8 cellular contexts compared by ENCODE assay signal in genomic region chr3:13451301-13451673, GRCh38. TPM values are rescaled to one million over a fixed set of nuclear protein-coding genes. Genes with fewer than 3 reads are reported as not detected.
DNase-seq lines count a peak whose midpoint lies in the region; ATAC-seq, FAIRE-seq and TF ChIP-seq lines count a peak whose summit lies in the region.

No MANE protein-coding gene starts in this region.

- DNase-seq in CD4-positive, CD25-positive, alpha-beta regulatory T cell, result peak in 1 of 3 donors; percentile 11
- DNase-seq in H54 (ENCODE audit: insufficient read length, low spot score) (peak; percentile 16), PC-3 (peak; percentile 61), astrocyte (ENCODE audit: low read depth) (peak; percentile 33), HTR-8/SVneo (ENCODE audit: insufficient read length, low spot score) (no peak)
- DNase-seq in stimulated activated CD8-positive, alpha-beta memory T cell treated with anti-CD3 and anti-CD28 coated beads, Interleukin-7, amount 100 ng/mL, for 4 hours (ENCODE audit: low read depth in 2 of 2), result peak; percentile 15 to 19

- H3F3A ChIP-seq in PC-3 (ENCODE audit: low read length, unreplicated experiment), result no peaks in the 10 kb centered on the region

- no peaks in the 10 kb centered on the region for H3K9me2 ChIP-seq in PC-3 (replicated peaks; ENCODE audit: low read length)

- H3K9ac ChIP-seq in PC-3 (ENCODE audit: low read length), result peak overlapping the region; percentile 45
- H3K9ac ChIP-seq in astrocyte (ENCODE audit: low read length), result peak overlapping the region; percentile 68

- FAIRE-seq in H54 (lab: Jason Lieb, UNC), result no peak
- no peak for FAIRE-seq in astrocyte (lab: Jason Lieb, UNC)
- no peak for FAIRE-seq in HTR-8/SVneo (lab: Jason Lieb, UNC)

- H2AFZ ChIP-seq in PC-3 (ENCODE audit: low read length) (peak overlapping the region; percentile 68), astrocyte (ENCODE audit: low read depth, low read length) (peak overlapping the region; percentile 98)

- no peaks in the 10 kb centered on the region for H3K27me3 ChIP-seq in CD4-positive, CD25-positive, alpha-beta regulatory T cell (ENCODE audit: control insufficient read depth, insufficient read depth, low read length)
- H3K27me3 ChIP-seq in PC-3 (ENCODE audit: low read length) (no peaks in the 10 kb centered on the region), astrocyte (ENCODE audit: insufficient read depth, low read length) (no peaks in the 10 kb centered on the region), layer of hippocampus (ENCODE audit: control insufficient read depth, insufficient read depth, low read length) (no peaks in the 10 kb centered on the region)

- H3K4me1 ChIP-seq in CD4-positive, CD25-positive, alpha-beta regulatory T cell (ENCODE audit: control insufficient read depth, insufficient read depth, low read length, poor library complexity, severe bottlenecking), result peaks cover 19% of the 10 kb centered on the region
- H3K4me1 ChIP-seq in PC-3 (ENCODE audit: insufficient read depth, low read length), result peaks cover 8% of the 10 kb centered on the region; the same call in 1 of the 2 replicates
- no peaks in the 10 kb centered on the region for H3K4me1 ChIP-seq in astrocyte (ENCODE audit: insufficient read depth, low read length)

- intact Hi-C loops in PC-3 (cut with micrococcal nuclease), result loop anchor here (5.0 kb wide), 2 partner anchors 74 to 344 kb away; no protein-coding TSS in a partner anchor

- H3K9me3 Mint-ChIP-seq in CD4-positive, CD25-positive, alpha-beta regulatory T cell, result no peaks in the 10 kb centered on the region
- H3K9me3 Mint-ChIP-seq in astrocyte (ENCODE audit: unreplicated experiment), result no peaks in the 10 kb centered on the region

- H3K4me3 Mint-ChIP-seq in CD4-positive, CD25-positive, alpha-beta regulatory T cell, result peak overlapping the region; percentile 89 to 97 (median 95)
- peak overlapping the region; percentile 92 for H3K4me3 Mint-ChIP-seq in astrocyte (ENCODE audit: unreplicated experiment)

- peak; percentile 28 to 38 for ATAC-seq in CD4-positive, CD25-positive, alpha-beta regulatory T cell (ENCODE audit: low read depth in 2 of 2)
- peak; percentile 40 for ATAC-seq in PC-3
- ATAC-seq in HG02885 (IDR thresholded peaks at IDR 0.05; ENCODE audit: poor library complexity, unreplicated experiment), result no peak

- H3K4me3 ChIP-seq in CD4-positive, CD25-positive, alpha-beta regulatory T cell (ENCODE audit: low read depth, low read length), result peak overlapping the region; percentile 87
- H3K4me3 ChIP-seq in PC-3 (ENCODE audit: low read length) (peak overlapping the region; percentile 62), astrocyte (ENCODE audit: insufficient read depth, low read depth, low read length) (peak overlapping the region; percentile 75)

- BruUV-seq in PC-3 (replicated peaks; lab: Mats Ljungman, UMichigan), result TSS peak; percentile 92

- TF ChIP-seq POLR2A in H54 (IDR thresholded peaks at IDR 0.05; ENCODE audit: low read depth, low read length), result no peak

- H3K4me1 Mint-ChIP-seq in CD4-positive, CD25-positive, alpha-beta regulatory T cell, result peaks cover 0 to 30% (median 9%) of the 10 kb centered on the region in 4 donors
- H3K4me1 Mint-ChIP-seq in astrocyte (ENCODE audit: low read depth, unreplicated experiment), result no peaks in the 10 kb centered on the region

- H4K20me1 ChIP-seq in PC-3 (ENCODE audit: low read length) (no peaks in the 10 kb centered on the region), astrocyte (ENCODE audit: insufficient read depth, low read length) (no peaks in the 10 kb centered on the region)

- peaks cover 9% of the 10 kb centered on the region for H3K27me3 Mint-ChIP-seq in CD4-positive, CD25-positive, alpha-beta regulatory T cell
- no peaks in the 10 kb centered on the region for H3K27me3 Mint-ChIP-seq in astrocyte (ENCODE audit: low read depth, unreplicated experiment)

- CTCF ChIA-PET in PC-3 (lab: Charles Lee), result interaction anchor here (0.6 to 2.5 kb wide), 6 partner anchors 39 to 429 kb away, joined by 3 to 23 read pairs (median 6); no protein-coding TSS in a partner anchor

- H3K4me2 ChIP-seq in PC-3 (ENCODE audit: low read length), result peak overlapping the region; percentile 89
- peak overlapping the region; percentile 87 for H3K4me2 ChIP-seq in astrocyte (ENCODE audit: low read length)

- H3K36me3 ChIP-seq in CD4-positive, CD25-positive, alpha-beta regulatory T cell (ENCODE audit: control insufficient read depth, insufficient read depth, low read length), result no peaks in the 10 kb centered on the region
- H3K36me3 ChIP-seq in PC-3 (ENCODE audit: low read depth, low read length) (no peaks in the 10 kb centered on the region), astrocyte (ENCODE audit: insufficient read depth, low read length) (no peaks in the 10 kb centered on the region)

- no peaks in the 10 kb centered on the region for H3K36me3 Mint-ChIP-seq in CD4-positive, CD25-positive, alpha-beta regulatory T cell
- peaks cover 2% of the 10 kb centered on the region for H3K36me3 Mint-ChIP-seq in astrocyte (ENCODE audit: low read depth, unreplicated experiment)

- H3K27ac ChIP-seq in CD4-positive, CD25-positive, alpha-beta regulatory T cell (ENCODE audit: insufficient read depth, low read length, poor library complexity, severe bottlenecking), result peak overlapping the region; percentile 82
- peak overlapping the region; percentile 58 for H3K27ac ChIP-seq in PC-3 (ENCODE audit: low read length)
- H3K27ac ChIP-seq in astrocyte (ENCODE audit: low read depth, low read length), result peak overlapping the region; percentile 27
- H3K27ac ChIP-seq in layer of hippocampus (ENCODE audit: low read depth, low read length), result peak overlapping the region; percentile 98

- TF ChIP-seq CTCF in PC-3 (conservative IDR thresholded peaks at IDR 0.05; ENCODE audit: low read depth, low read length) (no peak), astrocyte (IDR thresholded peaks at IDR 0.05; ENCODE audit: insufficient read depth, low read depth, low read length) (no peak)

- peak overlapping the region; percentile 82 to 95 (median 93) for H3K27ac Mint-ChIP-seq in CD4-positive, CD25-positive, alpha-beta regulatory T cell
- peak overlapping the region; percentile 76 for H3K27ac Mint-ChIP-seq in astrocyte (ENCODE audit: unreplicated experiment)

- POLR2A ChIA-PET in PC-3 (lab: Charles Lee; ENCODE audit: unreplicated experiment), result interaction anchor here (1.2 to 1.3 kb wide), 2 partner anchors 29 to 340 kb away, joined by 4 to 5 read pairs; partner anchors contain the start of gene HDAC11

- H3K79me2 ChIP-seq in PC-3 (ENCODE audit: low read length) (no peaks in the 10 kb centered on the region), astrocyte (ENCODE audit: insufficient read depth, low read length) (no peaks in the 10 kb centered on the region)

- no peaks in the 10 kb centered on the region for H3K9me3 ChIP-seq in CD4-positive, CD25-positive, alpha-beta regulatory T cell (ENCODE audit: control insufficient read depth in 2 of 2, low read length in 2 of 2)
- H3K9me3 ChIP-seq in PC-3 (ENCODE audit: low read length) (no peaks in the 10 kb centered on the region), astrocyte (ENCODE audit: insufficient read depth, low read depth, low read length) (no peaks in the 10 kb centered on the region)

RNA-seq across cellular contexts. Expression of gene HDAC11, which starts 28.8 kb away (rescaled TPM):
- 3.8 TPM for total RNA-seq in CD4-positive, CD25-positive, alpha-beta regulatory T cell
- polyA plus RNA-seq in CD4-positive, CD25-positive, alpha-beta regulatory T cell, result 1 to 10 TPM; 2.1 to 8.8 (median 3.0) TPM
- total RNA-seq in PC-3 (2014; rRNA removed) (21.8 and 24.2 TPM in 2 replicates), astrocyte (8.6 and 9.5 TPM in 2 replicates)

RNA-seq across cellular contexts. Expression of gene NUP210, which starts 31.2 kb away (rescaled TPM):
- 125 TPM for total RNA-seq in CD4-positive, CD25-positive, alpha-beta regulatory T cell
- 10 to 100 TPM; 42.4 to 46.9 (median 45.3) TPM for polyA plus RNA-seq in CD4-positive, CD25-positive, alpha-beta regulatory T cell
- total RNA-seq in PC-3 (2014; rRNA removed), result 64.0 and 75.3 TPM in 2 replicates
- total RNA-seq in astrocyte, result 0.36 and 1.2 TPM in 2 replicates

Comparison
In these comparisons a context has a peak if more than half of its experiments do, and no peak if none do; other contexts are left out.
1. H3K27ac ChIP-seq: peak in every context shown above with its lines; median percentile 98 in layer of hippocampus; 82 in CD4-positive, CD25-positive, alpha-beta regulatory T cell; 58 in PC-3; 27 in astrocyte.
2. RNA of gene NUP210, which starts 31.2 kb away (total RNA-seq): 125 TPM in CD4-positive, CD25-positive, alpha-beta regulatory T cell (single experiment) and 64.0 to 75.3 TPM in PC-3; 0.36 to 1.2 TPM in astrocyte; every median in the first group is over 10 times any median in the second.
3. Peak in every context shown above with its lines, with median percentiles within 50 percentile points of each other: H3K4me3 ChIP-seq.